ENCODE assay signal across 8 cellular contexts in the genomic region with DNA sequence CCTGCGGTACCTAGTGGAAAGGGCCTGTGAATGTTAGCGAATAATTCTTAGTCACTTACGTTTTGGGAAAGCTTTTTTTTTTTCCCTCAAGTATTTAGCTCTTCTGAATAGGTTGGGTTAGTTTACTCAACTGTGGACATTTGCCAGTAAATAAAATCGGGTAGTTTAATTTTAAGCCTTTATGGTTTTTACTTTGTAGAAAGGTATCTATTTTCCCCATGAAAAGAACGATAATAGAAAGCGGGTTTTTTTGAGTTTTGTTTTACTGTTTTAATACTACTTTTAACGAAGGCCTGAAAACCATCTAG. TPM values are rescaled to one million over a fixed set of nuclear protein-coding genes. Genes with fewer than 3 reads are reported as not detected.
DNase-seq lines count a peak whose midpoint lies in the region; ATAC-seq and TF ChIP-seq lines count a peak whose summit lies in the region.

No MANE protein-coding gene starts in this region.

- DNase-seq in GM06990 (ENCODE audit: extremely low read depth, insufficient read length) = no peak
- no peak for DNase-seq in T-cell
- no peak for DNase-seq in fibroblast of pulmonary artery (ENCODE audit: low read depth)
- DNase-seq in retinal pigment epithelial cell (ENCODE audit: low read depth) = no peak
- no peak for DNase-seq in stimulated activated CD4-positive, alpha-beta T cell treated with anti-CD3 and anti-CD28 coated beads, Interleukin-12 subunit alpha, Interleukin-12 subunit beta, amount 100 ng/mL, for 4 hours
- DNase-seq in NCI-H2081 treated with DMSO at 0.1 percent for 48 hours (lab: John Stamatoyannopoulos, UW) = no peak

- no peaks in the 10 kb centered on the region for H3K27me3 ChIP-seq in GM06990 (replicated peaks; ENCODE audit: control insufficient read depth, insufficient read depth, low read length)

- no peak for TF ChIP-seq CTCF in GM06990 (IDR thresholded peaks at IDR 0.05; ENCODE audit: insufficient read depth, low read length, poor library complexity, severe bottlenecking)
- TF ChIP-seq CTCF in fibroblast of pulmonary artery (IDR thresholded peaks at IDR 0.05; ENCODE audit: low read length, missing control alignments) = no peak
- no peak for TF ChIP-seq CTCF in retinal pigment epithelial cell (conservative IDR thresholded peaks at IDR 0.05; ENCODE audit: low read depth, low read length)

- CTCF ChIA-PET in T-cell (lab: Charles Lee) = interaction anchor here in 1 of 2 donors (0.6 to 3.2 kb wide), 13 partner anchors 9 to 260 kb away, joined by 3 to 19 read pairs (median 4); no protein-coding TSS in a partner anchor

- no peaks in the 10 kb centered on the region for H3K27me3 Mint-ChIP-seq in T-cell

- POLR2A ChIA-PET in T-cell (lab: Charles Lee) = interaction anchor here (0.6 to 1.0 kb wide), 6 partner anchors 28 to 1008 kb away, joined by 3 to 6 read pairs (median 4); no protein-coding TSS in a partner anchor

- peak overlapping the region; percentile 88 to 97 (median 92) for H3K4me3 Mint-ChIP-seq in T-cell

- no peaks in the 10 kb centered on the region for H3K36me3 ChIP-seq in GM06990 (ENCODE audit: control insufficient read depth, insufficient read depth, low read length)

- H3K27ac Mint-ChIP-seq in T-cell = peak overlapping the region; percentile 92 to 95

- H3K4me1 Mint-ChIP-seq in T-cell = peaks cover 59 to 66% (median 65%) of the 10 kb centered on the region in 3 donors

- H3K4me3 ChIP-seq in GM06990 (replicated peaks; ENCODE audit: low read depth, low read length) (peak overlapping the region; percentile 83), fibroblast of pulmonary artery (replicated peaks; ENCODE audit: low read depth, low read length) (peak overlapping the region; percentile 85), retinal pigment epithelial cell (ENCODE audit: low read length) (peak overlapping the region; percentile 71)

- no peaks in the 10 kb centered on the region for H3K9me3 Mint-ChIP-seq in T-cell

- ATAC-seq in T-cell (replicated peaks in 1 of 4) (no peak), GM21825 (IDR thresholded peaks at IDR 0.05; ENCODE audit: unreplicated experiment) (no peak), GM19328 (IDR thresholded peaks at IDR 0.05; ENCODE audit: unreplicated experiment) (no peak)

- peaks cover 10% of the 10 kb centered on the region for H3K36me3 Mint-ChIP-seq in T-cell

RNA-seq across cellular contexts. Expression of gene YY1, which starts 1.7 kb away (rescaled TPM):
- 10 to 100 TPM; 67.5 to 86.5 (median 74.2) TPM for total RNA-seq in T-cell
